In the genomic region with DNA sequence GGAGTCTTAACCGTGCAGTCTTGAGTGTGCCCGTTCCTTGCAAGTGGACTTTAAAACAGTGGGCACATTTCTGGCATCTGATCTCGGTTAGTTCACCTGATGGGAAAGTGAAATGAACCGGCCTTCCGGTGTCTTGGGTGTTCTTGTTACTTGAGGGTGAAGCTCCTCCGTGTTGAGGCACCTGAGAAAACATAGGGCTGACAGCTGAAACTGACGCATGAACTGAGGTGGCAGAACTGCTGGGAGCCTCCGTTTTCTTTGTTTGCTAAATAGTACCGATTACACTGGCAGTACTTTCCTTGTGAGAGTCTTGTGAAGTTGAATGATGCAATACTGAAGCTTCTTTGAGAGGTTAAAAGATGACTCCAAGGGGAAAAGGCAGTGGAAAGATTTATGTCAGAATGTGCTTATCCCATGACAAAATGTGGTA, we compare ENCODE assay signal across 1 cellular context.
A peak's percentile ranks its signal among the peaks of the same experiment; 100 is the strongest.
TF ChIP-seq lines count a peak whose summit lies in the region.

No MANE protein-coding gene starts in this region.

TF ChIP-seq in HEK293, 187 proteins besides CTCF, POLR2A, EP300 and RAD21 (continued from another document):
- TF ChIP-seq, protein P1, sequence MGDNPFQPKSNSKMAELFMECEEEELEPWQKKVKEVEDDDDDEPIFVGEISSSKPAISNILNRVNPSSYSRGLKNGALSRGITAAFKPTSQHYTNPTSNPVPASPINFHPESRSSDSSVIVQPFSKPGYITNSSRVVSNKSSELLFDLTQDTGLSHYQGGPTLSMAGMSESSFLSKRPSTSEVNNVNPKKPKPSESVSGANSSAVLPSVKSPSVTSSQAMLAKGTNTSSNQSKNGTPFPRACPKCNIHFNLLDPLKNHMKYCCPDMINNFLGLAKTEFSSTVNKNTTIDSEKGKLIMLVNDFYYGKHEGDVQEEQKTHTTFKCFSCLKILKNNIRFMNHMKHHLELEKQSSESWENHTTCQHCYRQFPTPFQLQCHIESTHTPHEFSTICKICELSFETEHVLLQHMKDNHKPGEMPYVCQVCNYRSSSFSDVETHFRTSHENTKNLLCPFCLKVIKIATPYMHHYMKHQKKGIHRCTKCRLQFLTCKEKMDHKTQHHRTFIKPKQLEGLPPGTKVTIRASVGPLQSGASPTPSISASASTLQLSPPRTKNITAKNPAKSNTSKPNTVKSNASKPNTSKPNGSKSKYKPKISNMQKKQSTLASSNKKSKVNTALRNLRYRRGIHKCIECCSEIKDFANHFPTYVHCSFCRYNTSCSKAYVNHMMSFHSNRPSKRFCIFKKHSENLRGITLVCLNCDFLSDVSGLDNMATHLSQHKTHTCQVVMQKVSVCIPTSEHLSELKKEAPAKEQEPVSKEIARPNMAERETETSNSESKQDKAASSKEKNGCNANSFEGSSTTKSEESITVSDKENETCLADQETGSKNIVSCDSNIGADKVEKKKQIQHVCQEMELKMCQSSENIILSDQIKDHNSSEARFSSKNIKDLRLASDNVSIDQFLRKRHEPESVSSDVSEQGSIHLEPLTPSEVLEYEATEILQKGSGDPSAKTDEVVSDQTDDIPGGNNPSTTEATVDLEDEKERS (tag by site-specific recombination; IDR thresholded peaks at IDR 0.05), result no peak
- peak; percentile 34; the same call in 1 of the 2 replicates for TF ChIP-seq PRDM1 (tag by site-specific recombination; IDR thresholded peaks at IDR 0.05)
- TF ChIP-seq SETDB1 (IDR thresholded peaks at IDR 0.05; ENCODE audit: insufficient read length, low read length), result no peak
- 0 out of 2 replicates have a peak, but pooled peaks have one; percentile 14 for TF ChIP-seq ZNF660 (tag by site-specific recombination; IDR thresholded peaks at IDR 0.05)
- no peak for TF ChIP-seq ZNF596 (tag by site-specific recombination; IDR thresholded peaks at IDR 0.05)
- TF ChIP-seq, protein P2, sequence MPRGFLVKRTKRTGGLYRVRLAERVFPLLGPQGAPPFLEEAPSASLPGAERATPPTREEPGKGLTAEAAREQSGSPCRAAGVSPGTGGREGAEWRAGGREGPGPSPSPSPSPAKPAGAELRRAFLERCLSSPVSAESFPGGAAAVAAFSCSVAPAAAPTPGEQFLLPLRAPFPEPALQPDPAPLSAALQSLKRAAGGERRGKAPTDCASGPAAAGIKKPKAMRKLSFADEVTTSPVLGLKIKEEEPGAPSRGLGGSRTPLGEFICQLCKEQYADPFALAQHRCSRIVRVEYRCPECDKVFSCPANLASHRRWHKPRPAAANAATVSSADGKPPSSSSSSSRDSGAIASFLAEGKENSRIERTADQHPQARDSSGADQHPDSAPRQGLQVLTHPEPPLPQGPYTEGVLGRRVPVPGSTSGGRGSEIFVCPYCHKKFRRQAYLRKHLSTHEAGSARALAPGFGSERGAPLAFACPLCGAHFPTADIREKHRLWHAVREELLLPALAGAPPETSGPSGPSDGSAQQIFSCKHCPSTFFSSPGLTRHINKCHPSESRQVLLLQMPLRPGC (tag by site-specific recombination; IDR thresholded peaks at IDR 0.05), result no peak
- no peak for TF ChIP-seq ZNF677 (tag by site-specific recombination; IDR thresholded peaks at IDR 0.05)
- TF ChIP-seq, protein P3, sequence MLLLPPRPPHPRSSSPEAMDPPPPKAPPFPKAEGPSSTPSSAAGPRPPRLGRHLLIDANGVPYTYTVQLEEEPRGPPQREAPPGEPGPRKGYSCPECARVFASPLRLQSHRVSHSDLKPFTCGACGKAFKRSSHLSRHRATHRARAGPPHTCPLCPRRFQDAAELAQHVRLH (tag by site-specific recombination; IDR thresholded peaks at IDR 0.05), result no peak
- no peak for TF ChIP-seq ZNF391 (tag by site-specific recombination; IDR thresholded peaks at IDR 0.05; ENCODE audit: borderline replicate concordance, low read depth)
- TF ChIP-seq ZNF792 (tag by site-specific recombination; IDR thresholded peaks at IDR 0.05), result no peak
